11 cellular contexts compared by ENCODE assay signal in genomic region chr20:50163570-50164317, GRCh38. TPM values are rescaled to one million over a fixed set of nuclear protein-coding genes. Genes with fewer than 3 reads are reported as not detected.
A peak's percentile ranks its signal among the peaks of the same experiment; 100 is the strongest.
DNase-seq lines count a peak whose midpoint lies in the region; ATAC-seq, FAIRE-seq and TF ChIP-seq lines count a peak whose summit lies in the region.
"Had no signal": no experiment of that assay in that cellular context is flagged by ENCODE, and none has a peak within 500 bp of the region (broad histone marks: within the 10 kb centered on the region; RNA-seq: fewer than 3 reads in every experiment).

No MANE protein-coding gene starts in this region.

- H3K27ac ChIP-seq in endothelial cell of umbilical vein (ENCODE audit: insufficient read depth, low read depth, low read length) = no peak overlapping the region

- H3K4me1 ChIP-seq in endothelial cell of umbilical vein (ENCODE audit: control insufficient read depth, extremely low read depth, insufficient read depth, low read length) = peaks cover 12% of the 10 kb centered on the region
- H3K4me1 ChIP-seq in mucosa of descending colon (ENCODE audit: low read depth) = peaks cover 9% of the 10 kb centered on the region

- H3K4me1 Mint-ChIP-seq in nephron = peaks cover 20% of the 10 kb centered on the region

- DNase-seq in AG08395 (ENCODE audit: low spot score) (peak; percentile 48), MG63 (peak; percentile 25), endothelial cell of umbilical vein (ENCODE audit: low read depth, low spot score) (no peak), GM13976 (ENCODE audit: low spot score) (no peak), mucosa of gallbladder (ENCODE audit: low spot score) (no peak), mucosa of descending colon (no peak)
- DNase-seq: CD4-positive, CD25-positive, alpha-beta regulatory T cell had no signal

- TF ChIP-seq CTCF in endothelial cell of umbilical vein (IDR thresholded peaks at IDR 0.05; ENCODE audit: extremely low read depth in 1 of 2, insufficient read depth in 1 of 2, low read depth in 1 of 2, low read length in 2 of 2) (no peak), nephron (IDR thresholded peaks at IDR 0.05; ENCODE audit: unreplicated experiment in 3 of 3) (no peak), GM13976 (IDR thresholded peaks at IDR 0.05; ENCODE audit: borderline replicate concordance, control extremely low read depth, extremely low read depth, insufficient read depth, missing control alignments) (no peak), mucosa of descending colon (IDR thresholded peaks at IDR 0.05) (no peak)

- H2AFZ ChIP-seq in endothelial cell of umbilical vein (ENCODE audit: low read depth, low read length) = peak overlapping the region; percentile 30

- H3K27ac Mint-ChIP-seq in nephron = peak overlapping the region; percentile 64 to 70 (median 70)
- H3K27ac Mint-ChIP-seq: CD4-positive, CD25-positive, alpha-beta regulatory T cell had no signal

- H3K36me3 ChIP-seq in MG63 = no peaks in the 10 kb centered on the region
- H3K36me3 ChIP-seq in endothelial cell of umbilical vein (ENCODE audit: control insufficient read depth in 2 of 2, extremely low read depth in 1 of 2, insufficient read depth in 2 of 2, low read length in 2 of 2) = no peaks in the 10 kb centered on the region
- no peaks in the 10 kb centered on the region for H3K36me3 ChIP-seq in mucosa of descending colon (ENCODE audit: low read depth)

- H3K27me3 ChIP-seq in MG63 (no peaks in the 10 kb centered on the region), endothelial cell of umbilical vein (ENCODE audit: control insufficient read depth in 2 of 2, insufficient read depth in 2 of 2, low read length in 2 of 2) (no peaks in the 10 kb centered on the region)

- intact Hi-C loops in endothelial cell of umbilical vein (cut with micrococcal nuclease) (no loop called here), mucosa of descending colon (cut with DNase I, micrococcal nuclease) (no loop called here)

- POLR2A ChIA-PET in endothelial cell of umbilical vein (lab: Charles Lee) = no interaction called here

- H3K9me1 ChIP-seq in endothelial cell of umbilical vein (replicated peaks; ENCODE audit: control insufficient read depth, extremely low read depth, insufficient read depth, low read length) = no peaks in the 10 kb centered on the region

- ATAC-seq in GM21381 (IDR thresholded peaks at IDR 0.05; ENCODE audit: unreplicated experiment) (no peak), mucosa of descending colon (no peak)

- H3K36me3 Mint-ChIP-seq in nephron (ENCODE audit: low read depth) = no peaks in the 10 kb centered on the region
- H3K36me3 Mint-ChIP-seq: CD4-positive, CD25-positive, alpha-beta regulatory T cell had no signal

- H3K4me3 ChIP-seq in MG63 (no peak overlapping the region), endothelial cell of umbilical vein (replicated peaks in 1 of 3; ENCODE audit: insufficient read depth in 1 of 3, low read depth in 1 of 3, low read length in 3 of 3) (no peak overlapping the region), mucosa of descending colon (no peak overlapping the region)

- no peak overlapping the region for H3K4me2 ChIP-seq in endothelial cell of umbilical vein (ENCODE audit: insufficient read depth, low read length)

- H3K9ac ChIP-seq in endothelial cell of umbilical vein (replicated peaks; ENCODE audit: extremely low read depth, insufficient read depth, low read length) = no peak overlapping the region

- CTCF ChIA-PET in endothelial cell of umbilical vein (lab: Charles Lee) = no interaction called here

- peak overlapping the region in 1 of 3 experiments; percentile 10 for H3K4me3 Mint-ChIP-seq in nephron
- H3K4me3 Mint-ChIP-seq: CD4-positive, CD25-positive, alpha-beta regulatory T cell had no signal

- H3K9me3 Mint-ChIP-seq in nephron = no peaks in the 10 kb centered on the region
- H3K9me3 Mint-ChIP-seq: CD4-positive, CD25-positive, alpha-beta regulatory T cell had no signal

- H3K79me2 ChIP-seq in endothelial cell of umbilical vein (ENCODE audit: control insufficient read depth, insufficient read depth, low read length) = no peaks in the 10 kb centered on the region

- FAIRE-seq in endothelial cell of umbilical vein (lab: Jason Lieb, UNC) = no peak
- FAIRE-seq: islet of Langerhans, urothelium cell line had no signal

- in situ Hi-C loops in GM13976 (cut with MboI; ENCODE audit: low sequenced_read_pairs, unreplicated experiment) = loop anchor here (10.0 kb wide), 1 partner anchor 199 kb away; no protein-coding TSS in a partner anchor

- dilution Hi-C loops in endothelial cell of umbilical vein (cut with MboI; ENCODE audit: extremely low pct_ligation_motif_present, low sequenced_read_pairs) = no loop called here

- BruUV-seq in endothelial cell of umbilical vein (replicated peaks; lab: Mats Ljungman, UMichigan) = no TSS peak

- peaks cover 3% of the 10 kb centered on the region for H3K27me3 Mint-ChIP-seq in nephron (ENCODE audit: low read depth)

- no peak for TF ChIP-seq POLR2A in endothelial cell of umbilical vein (IDR thresholded peaks at IDR 0.05; ENCODE audit: low read depth, low read length)

- no peaks in the 10 kb centered on the region for H3K9me3 ChIP-seq in MG63
- H3K9me3 ChIP-seq in endothelial cell of umbilical vein (replicated peaks; ENCODE audit: control insufficient read depth, insufficient read depth, low read length) = no peaks in the 10 kb centered on the region
- no peaks in the 10 kb centered on the region for H3K9me3 ChIP-seq in mucosa of descending colon

- H4K20me1 ChIP-seq in endothelial cell of umbilical vein (replicated peaks; ENCODE audit: control insufficient read depth, extremely low read depth, insufficient read depth, low read length) = no peaks in the 10 kb centered on the region

TF ChIP-seq in endothelial cell of umbilical vein, 7 proteins besides CTCF, POLR2A, EP300 and RAD21:
- TF ChIP-seq MAX (IDR thresholded peaks at IDR 0.05; ENCODE audit: insufficient read depth, insufficient read length) (no peak), MYC (IDR thresholded peaks at IDR 0.05; ENCODE audit: low read depth, low read length) (no peak), GATA2 (IDR thresholded peaks at IDR 0.05; ENCODE audit: insufficient read depth, insufficient read length, low read depth, low read length) (no peak), JUN (IDR thresholded peaks at IDR 0.05; ENCODE audit: borderline replicate concordance, insufficient read depth, insufficient read length, low read depth) (no peak), EZH2 (IDR thresholded peaks at IDR 0.05; ENCODE audit: borderline replicate concordance, low read depth, low read length, severe bottlenecking) (no peak), FOS (IDR thresholded peaks at IDR 0.05; ENCODE audit: borderline replicate concordance, insufficient read depth, low read length) (no peak), POLR2AphosphoS5 (IDR thresholded peaks at IDR 0.05; ENCODE audit: insufficient read depth, low read depth, low read length) (no peak)

RNA-seq across cellular contexts. Expression of gene PEDS1, which starts 10.2 kb away (rescaled TPM):
- total RNA-seq in MG63 (2014; rRNA removed; shearing (Covaris generic); ENCODE audit: low replicate concordance) = 18.2 and 31.6 TPM in 2 replicates
- 62.7 and 71.9 TPM in 2 replicates for total RNA-seq in endothelial cell of umbilical vein
- polyA plus RNA-seq in endothelial cell of umbilical vein = 131 and 182 TPM in 2 replicates
- polyA plus RNA-seq in endothelial cell of umbilical vein (2011; cell fraction: cytosol; rRNA removed) = 77.9 and 89.4 TPM in 2 replicates
- 40.6 and 46.8 TPM in 2 replicates for polyA plus RNA-seq in endothelial cell of umbilical vein (2011; cell fraction: nucleus; rRNA removed)
- polyA plus RNA-seq in endothelial cell of umbilical vein (2012) = 72.8 and 86.0 TPM in 2 replicates
- 125 and 128 TPM in 2 replicates for polyA minus RNA-seq in endothelial cell of umbilical vein
- 47.9 TPM for polyA minus RNA-seq in endothelial cell of umbilical vein (2011; cell fraction: cytosol; rRNA and poly(A)+ RNA removed)
- 16.3 and 20.4 TPM in 2 replicates for polyA minus RNA-seq in endothelial cell of umbilical vein (2011; cell fraction: nucleus; rRNA and poly(A)+ RNA removed)
- total RNA-seq in mucosa of gallbladder = 28.6 TPM
- total RNA-seq in mucosa of descending colon = 10 to 100 TPM; 21.2 to 34.3 (median 23.3) TPM

RNA-seq across cellular contexts. Expression of gene CEBPB, which starts 26.9 kb away (rescaled TPM):
- total RNA-seq in MG63 (2014; rRNA removed; shearing (Covaris generic); ENCODE audit: low replicate concordance) = 22.5 and 46.5 TPM in 2 replicates
- total RNA-seq in endothelial cell of umbilical vein = 8.9 and 11.4 TPM in 2 replicates
- 3.7 and 4.6 TPM in 2 replicates for polyA plus RNA-seq in endothelial cell of umbilical vein
- 1.7 and 2.7 TPM in 2 replicates for polyA plus RNA-seq in endothelial cell of umbilical vein (2011; cell fraction: cytosol; rRNA removed)
- 1.9 and 2.2 TPM in 2 replicates for polyA plus RNA-seq in endothelial cell of umbilical vein (2011; cell fraction: nucleus; rRNA removed)
- polyA plus RNA-seq in endothelial cell of umbilical vein (2012) = 3.7 and 6.3 TPM in 2 replicates
- polyA minus RNA-seq in endothelial cell of umbilical vein = 1.6 TPM in 2 replicates
- 88.3 TPM for polyA minus RNA-seq in endothelial cell of umbilical vein (2011; cell fraction: cytosol; rRNA and poly(A)+ RNA removed)
- polyA minus RNA-seq in endothelial cell of umbilical vein (2011; cell fraction: nucleus; rRNA and poly(A)+ RNA removed) = 1.2 and 6.4 TPM in 2 replicates
- 87.4 TPM for total RNA-seq in mucosa of gallbladder
- total RNA-seq in mucosa of descending colon = 10 to 100 TPM; 20.2 to 86.7 (median 41.3) TPM

RNA-seq across cellular contexts. Expression of gene UBE2V1, which starts 50.8 kb away (rescaled TPM):
- total RNA-seq in MG63 (2014; rRNA removed; shearing (Covaris generic); ENCODE audit: low replicate concordance) = 23.3 and 29.6 TPM in 2 replicates
- 147 and 156 TPM in 2 replicates for total RNA-seq in endothelial cell of umbilical vein
- 111 and 145 TPM in 2 replicates for polyA plus RNA-seq in endothelial cell of umbilical vein
- 127 and 148 TPM in 2 replicates for polyA plus RNA-seq in endothelial cell of umbilical vein (2011; cell fraction: cytosol; rRNA removed)
- 132 and 179 TPM in 2 replicates for polyA plus RNA-seq in endothelial cell of umbilical vein (2011; cell fraction: nucleus; rRNA removed)
- polyA plus RNA-seq in endothelial cell of umbilical vein (2012) = 159 and 193 TPM in 2 replicates
- 135 and 140 TPM in 2 replicates for polyA minus RNA-seq in endothelial cell of umbilical vein
- 15.1 TPM for polyA minus RNA-seq in endothelial cell of umbilical vein (2011; cell fraction: cytosol; rRNA and poly(A)+ RNA removed)
- 136 and 191 TPM in 2 replicates for polyA minus RNA-seq in endothelial cell of umbilical vein (2011; cell fraction: nucleus; rRNA and poly(A)+ RNA removed)
- total RNA-seq in mucosa of gallbladder = 82.6 TPM
- 10 to 100 TPM; 90.1 to 94.4 (median 94.1) TPM for total RNA-seq in mucosa of descending colon

Comparison
In these comparisons a context has a peak if more than half of its experiments do, and no peak if none do; other contexts are left out.
1. DNase-seq: peak in AG08395 (single experiment) and MG63 (single experiment); none in endothelial cell of umbilical vein (single experiment), GM13976 (single experiment), mucosa of gallbladder (single experiment) and mucosa of descending colon (0 of 3).